Comparison of ENCODE assay signal across 13 cellular contexts in the genomic region with DNA sequence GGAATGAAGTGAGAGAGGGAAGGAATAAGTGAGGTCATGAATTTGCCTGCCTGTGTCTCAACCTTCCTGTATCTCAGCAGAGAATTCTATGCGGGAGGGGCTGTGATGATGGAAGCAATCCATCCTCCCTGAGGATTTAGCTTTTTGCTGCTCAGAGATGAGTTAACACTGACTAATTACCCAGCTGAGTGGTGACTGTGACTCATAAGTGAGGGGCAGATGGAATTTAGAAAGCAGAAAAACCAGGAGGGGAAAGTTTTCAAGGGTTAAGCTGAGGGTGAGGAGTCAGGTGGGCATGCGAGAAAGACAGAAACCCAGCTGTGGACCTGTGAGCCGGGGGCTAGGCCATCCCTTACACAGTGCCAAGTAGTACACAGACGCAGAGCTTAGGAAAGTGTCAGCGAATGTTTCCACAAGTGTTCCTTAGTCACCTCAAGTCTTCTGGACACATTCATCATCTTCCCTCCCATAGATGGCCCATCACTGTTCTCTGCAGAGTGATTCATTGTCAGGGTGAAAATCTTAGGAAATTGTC.
DNase-seq lines count a peak whose midpoint lies in the region; ATAC-seq, FAIRE-seq and TF ChIP-seq lines count a peak whose summit lies in the region.
"Had no signal": no experiment of that assay in that cellular context is flagged by ENCODE, and none has a peak within 500 bp of the region (broad histone marks: within the 10 kb centered on the region; RNA-seq: fewer than 3 reads in every experiment).

No MANE protein-coding gene starts in this region.

- peak overlapping the region; percentile 55; the same call in 1 of the 2 replicates for H2AFZ ChIP-seq in GM23248
- no peak overlapping the region for H2AFZ ChIP-seq in HepG2 (ENCODE audit: low read length)

- TF ChIP-seq EP300 in HepG2 (IDR thresholded peaks at IDR 0.05; ENCODE audit: low read depth in 2 of 2, low read length in 2 of 2): no peak
- TF ChIP-seq EP300 in HepG2 (CRISPR knock-in tag; IDR thresholded peaks at IDR 0.05; ENCODE audit: borderline replicate concordance): no peak

- peaks cover 34% of the 10 kb centered on the region for H3F3A ChIP-seq in GM23248 (ENCODE audit: insufficient read depth)

- DNase-seq in GM23248 (peak; percentile 96), Panc1 (ENCODE audit: low read depth, low spot score) (peak; percentile 96), fibroblast of peridontal ligament (ENCODE audit: extremely low read depth) (peak; percentile 86), retinal pigment epithelial cell (ENCODE audit: low read depth) (peak; percentile 82), HepG2 (ENCODE audit: low spot score) (no peak), HEK293T (ENCODE audit: extremely low spot score) (no peak)
- no peak for DNase-seq in stimulated activated CD4-positive, alpha-beta T cell treated with anti-CD3 and anti-CD28 coated beads, Interleukin-4, amount 100 ng/mL, for 24 hours
- DNase-seq in stimulated activated CD8-positive, alpha-beta memory T cell treated with anti-CD3 and anti-CD28 coated beads, Interleukin-4, amount 100 ng/mL, for 48 hours: no peak
- DNase-seq: adrenal gland, KBM-7, NCI-H446 treated with DMSO at 0.1 percent for 48 hours, testis had no signal

- TF ChIP-seq POLR2A in HepG2 (IDR thresholded peaks at IDR 0.05; ENCODE audit: insufficient read depth in 1 of 2, low read depth in 2 of 2, low read length in 2 of 2): no peak

- H4K20me1 ChIP-seq in GM23248 (ENCODE audit: insufficient read depth) (no peaks in the 10 kb centered on the region), HepG2 (ENCODE audit: insufficient read depth, low read length) (no peaks in the 10 kb centered on the region)

- ATAC-seq in Panc1 (peak; percentile 83), HepG2 (no peak)

- peaks cover 24% of the 10 kb centered on the region for H3K4me1 ChIP-seq in GM23248 (ENCODE audit: insufficient read depth)
- no peaks in the 10 kb centered on the region for H3K4me1 ChIP-seq in Panc1 (ENCODE audit: control insufficient read depth, insufficient read depth, low read length)
- H3K4me1 ChIP-seq in HepG2 (ENCODE audit: insufficient read depth, low read length): no peaks in the 10 kb centered on the region
- H3K4me1 ChIP-seq: adrenal gland, testis had no signal

- POLR2A ChIA-PET in Panc1 (lab: Charles Lee): no interaction called here
- POLR2A ChIA-PET in HepG2 (lab: Yijun Ruan, JAX): no interaction called here
- POLR2A ChIA-PET in HEK293T (lab: Yijun Ruan, JAX): no interaction called here

- TF ChIP-seq CTCF in Panc1 (IDR thresholded peaks at IDR 0.05): no peak
- no peak for TF ChIP-seq CTCF in retinal pigment epithelial cell (conservative IDR thresholded peaks at IDR 0.05; ENCODE audit: low read depth, low read length)
- no peak for TF ChIP-seq CTCF in HepG2 (CRISPR knock-in tag; IDR thresholded peaks at IDR 0.05)

- BruUV-seq in Panc1 (replicated peaks; lab: Mats Ljungman, UMichigan): no TSS peak
- BruUV-seq in HepG2 (replicated peaks; lab: Mats Ljungman, UMichigan): no TSS peak

- WGBS in GM23248 (ENCODE audit: low coverage in 1 of 2, low lambda C conversion rate in 2 of 2, missing lambda C conversion rate in 2 of 2), 2 experiments: 0 to 2% methylated on average over 5 of the region's 5 CpGs
- WGBS in HepG2 (ENCODE audit: low lambda C conversion rate): 48% methylated on average over 5 of the region's 5 CpGs

- H3K79me2 ChIP-seq in GM23248 (ENCODE audit: insufficient read depth): no peaks in the 10 kb centered on the region
- H3K79me2 ChIP-seq in HepG2 (ENCODE audit: insufficient read depth, low read length): no peaks in the 10 kb centered on the region

- TF ChIP-seq RAD21 in HepG2 (CRISPR knock-in tag; IDR thresholded peaks at IDR 0.05): no peak

- H3K27me3 ChIP-seq in GM23248 (replicated peaks; ENCODE audit: insufficient read depth) (no peaks in the 10 kb centered on the region), Panc1 (ENCODE audit: control insufficient read depth, insufficient read depth, low read length) (no peaks in the 10 kb centered on the region), HepG2 (ENCODE audit: control insufficient read depth in 1 of 2, insufficient read depth in 2 of 2, low read length in 2 of 2) (no peaks in the 10 kb centered on the region)
- H3K27me3 ChIP-seq: adrenal gland, esophagus muscularis mucosa, testis had no signal

- FAIRE-seq in HepG2 (lab: Jason Lieb, UNC): no peak

- H3K27ac ChIP-seq in GM23248 (peak overlapping the region; percentile 76), Panc1 (ENCODE audit: low read length) (no peak overlapping the region), HepG2 (ENCODE audit: extremely low read length, insufficient read depth, low read length) (no peak overlapping the region)
- H3K27ac ChIP-seq: adrenal gland, testis had no signal

- CTCF ChIA-PET in Panc1 (lab: Charles Lee) (no interaction called here), HepG2 (lab: Yijun Ruan, JAX; ENCODE audit: low intra/inter-chr PET ratio, low total read pairs) (no interaction called here), HEK293T (lab: Yijun Ruan, JAX) (interaction anchor here (1.1 kb wide), 1 partner anchor 23 kb away, joined by 3 read pairs; no protein-coding TSS in a partner anchor)

- H3K36me3 ChIP-seq in GM23248 (ENCODE audit: low read depth) (no peaks in the 10 kb centered on the region), Panc1 (ENCODE audit: control insufficient read depth, insufficient read depth, low read length) (no peaks in the 10 kb centered on the region), HepG2 (replicated peaks in 1 of 2; ENCODE audit: control insufficient read depth in 1 of 2, insufficient read depth in 2 of 2, low read length in 2 of 2) (no peaks in the 10 kb centered on the region)
- H3K36me3 ChIP-seq: adrenal gland, esophagus muscularis mucosa had no signal

- intact Hi-C loops in Panc1 (cut with micrococcal nuclease; ENCODE audit: unreplicated experiment): no loop called here
- intact Hi-C loops in HepG2 (cut with micrococcal nuclease; ENCODE audit: unreplicated experiment): no loop called here

- peak overlapping the region; percentile 69 for H3K4me2 ChIP-seq in GM23248 (ENCODE audit: unreplicated experiment)
- no peak overlapping the region for H3K4me2 ChIP-seq in HepG2 (ENCODE audit: low read depth, low read length)

- no peaks in the 10 kb centered on the region for H3K9me2 ChIP-seq in GM23248 (ENCODE audit: insufficient read depth)

- peak overlapping the region; percentile 32; the same call in 1 of the 2 replicates for H3K9ac ChIP-seq in GM23248
- no peak overlapping the region for H3K9ac ChIP-seq in HepG2 (ENCODE audit: insufficient read depth, low read depth, low read length)

- in situ Hi-C loops in GM23248 (cut with MboI): no loop called here
- in situ Hi-C loops in Panc1 (cut with HindIII; ENCODE audit: low pct_unique_long_range_greater_than_20kb, low sequenced_read_pairs): no loop called here
- in situ Hi-C loops in HepG2 (cut with HindIII; ENCODE audit: extremely low pct_ligation_motif_present, low pct_unique_long_range_greater_than_20kb): no loop called here

- H3K4me3 ChIP-seq in GM23248 (peak overlapping the region; percentile 53), Panc1 (ENCODE audit: low read depth in 2 of 2, low read length in 2 of 2) (no peak overlapping the region), retinal pigment epithelial cell (ENCODE audit: low read length) (no peak overlapping the region), HepG2 (replicated peaks in 1 of 3; ENCODE audit: insufficient read depth in 1 of 3, low read depth in 2 of 3, low read length in 3 of 3) (no peak overlapping the region)
- H3K4me3 ChIP-seq: adrenal gland, esophagus muscularis mucosa, testis had no signal

- H3K9me3 ChIP-seq in GM23248 (ENCODE audit: low read depth): no peaks in the 10 kb centered on the region
- no peaks in the 10 kb centered on the region for H3K9me3 ChIP-seq in Panc1 (ENCODE audit: control insufficient read depth, insufficient read depth, low read depth, low read length)
- H3K9me3 ChIP-seq in HepG2 (ENCODE audit: low read length): peaks cover 6% of the 10 kb centered on the region; the same call in 1 of the 2 replicates
- H3K9me3 ChIP-seq: adrenal gland, esophagus muscularis mucosa, testis had no signal

TF ChIP-seq in HepG2, 621 proteins besides CTCF, POLR2A, EP300 and RAD21 (continues in another document):
- no peak for TF ChIP-seq HNRNPL (IDR thresholded peaks at IDR 0.05; ENCODE audit: low read depth, low read length)

TF ChIP-seq in HEK293T, 16 proteins besides CTCF, POLR2A, EP300 and RAD21:
- TF ChIP-seq, protein P1, sequence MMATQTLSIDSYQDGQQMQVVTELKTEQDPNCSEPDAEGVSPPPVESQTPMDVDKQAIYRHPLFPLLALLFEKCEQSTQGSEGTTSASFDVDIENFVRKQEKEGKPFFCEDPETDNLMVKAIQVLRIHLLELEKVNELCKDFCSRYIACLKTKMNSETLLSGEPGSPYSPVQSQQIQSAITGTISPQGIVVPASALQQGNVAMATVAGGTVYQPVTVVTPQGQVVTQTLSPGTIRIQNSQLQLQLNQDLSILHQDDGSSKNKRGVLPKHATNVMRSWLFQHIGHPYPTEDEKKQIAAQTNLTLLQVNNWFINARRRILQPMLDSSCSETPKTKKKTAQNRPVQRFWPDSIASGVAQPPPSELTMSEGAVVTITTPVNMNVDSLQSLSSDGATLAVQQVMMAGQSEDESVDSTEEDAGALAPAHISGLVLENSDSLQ (IDR thresholded peaks at IDR 0.05): no peak
- no peak for TF ChIP-seq L3MBTL2 (conservative IDR thresholded peaks at IDR 0.05)
- no peak for TF ChIP-seq HDGF (IDR thresholded peaks at IDR 0.05; ENCODE audit: borderline replicate concordance)
- no peak for TF ChIP-seq LEF1 (IDR thresholded peaks at IDR 0.05; ENCODE audit: borderline replicate concordance)
- no peak for TF ChIP-seq ZNF384 (IDR thresholded peaks at IDR 0.05)
- no peak for TF ChIP-seq BHLHE40 (IDR thresholded peaks at IDR 0.05; ENCODE audit: borderline replicate concordance)
- no peak for TF ChIP-seq ELF4 (IDR thresholded peaks at IDR 0.05)
- no peak for TF ChIP-seq FOXM1 (IDR thresholded peaks at IDR 0.05; ENCODE audit: borderline replicate concordance)
- TF ChIP-seq FOXK2 (IDR thresholded peaks at IDR 0.05): no peak
- no peak for TF ChIP-seq CTBP1 (IDR thresholded peaks at IDR 0.05; ENCODE audit: borderline replicate concordance)
- no peak for TF ChIP-seq SUZ12 (IDR thresholded peaks at IDR 0.05)
- no peak for TF ChIP-seq FOXA1 (IDR thresholded peaks at IDR 0.05)
- TF ChIP-seq ARNT (IDR thresholded peaks at IDR 0.05): no peak
- TF ChIP-seq NFRKB (IDR thresholded peaks at IDR 0.05): no peak
- no peak for TF ChIP-seq SP1 (IDR thresholded peaks at IDR 0.05)

Comparison
In these comparisons a context has a peak if more than half of its experiments do, and no peak if none do; other contexts are left out.
1. DNase-seq: peak in GM23248 (single experiment), Panc1 (single experiment), fibroblast of peridontal ligament (single experiment) and retinal pigment epithelial cell (single experiment); none in HepG2 (single experiment), stimulated activated CD4-positive, alpha-beta T cell treated with anti-CD3 and anti-CD28 coated beads, Interleukin-4, amount 100 ng/mL, for 24 hours (single experiment), stimulated activated CD8-positive, alpha-beta memory T cell treated with anti-CD3 and anti-CD28 coated beads, Interleukin-4, amount 100 ng/mL, for 48 hours (single experiment) and HEK293T (single experiment).